2 cellular contexts compared by ENCODE assay signal in genomic region chr3:25468866-25469319, GRCh38.
TF ChIP-seq lines count a peak whose summit lies in the region.

No MANE protein-coding gene starts in this region.

TF ChIP-seq in IMR-90, 13 proteins besides CTCF, POLR2A, EP300 and RAD21:
- TF ChIP-seq USF2 (IDR thresholded peaks at IDR 0.05; ENCODE audit: low read depth, low read length) (no peak), SMC3 (IDR thresholded peaks at IDR 0.05; ENCODE audit: low read depth, low read length) (no peak), BHLHE40 (IDR thresholded peaks at IDR 0.05; ENCODE audit: low read depth, low read length) (no peak), FOS (IDR thresholded peaks at IDR 0.05; ENCODE audit: low read depth, low read length) (no peak), MXI1 (IDR thresholded peaks at IDR 0.05; ENCODE audit: borderline replicate concordance, low read depth, low read length) (no peak), CHD1 (IDR thresholded peaks at IDR 0.05; ENCODE audit: low read depth, low read length) (no peak), ELK1 (IDR thresholded peaks at IDR 0.05; ENCODE audit: borderline replicate concordance, low read depth, low read length) (no peak), MAZ (IDR thresholded peaks at IDR 0.05; ENCODE audit: borderline replicate concordance, low read depth, low read length) (no peak), RCOR1 (IDR thresholded peaks at IDR 0.05; ENCODE audit: insufficient replicate concordance, low read length) (no peak), CEBPB (IDR thresholded peaks at IDR 0.05; ENCODE audit: low read depth, low read length) (no peak), RFX5 (IDR thresholded peaks at IDR 0.05; ENCODE audit: low read depth, low read length) (no peak), NFE2L2 (IDR thresholded peaks at IDR 0.05; ENCODE audit: low read depth, low read length) (no peak), MAFK (IDR thresholded peaks at IDR 0.05; ENCODE audit: low read depth, low read length) (no peak)

TF ChIP-seq in endothelial cell of umbilical vein, 7 proteins besides CTCF, POLR2A, EP300 and RAD21:
- no peak for TF ChIP-seq EZH2 (IDR thresholded peaks at IDR 0.05; ENCODE audit: borderline replicate concordance, low read depth, low read length, severe bottlenecking)
- TF ChIP-seq JUN (IDR thresholded peaks at IDR 0.05; ENCODE audit: borderline replicate concordance, insufficient read depth, insufficient read length, low read depth), result no peak
